11 cellular contexts compared by ENCODE assay signal in the genomic region with DNA sequence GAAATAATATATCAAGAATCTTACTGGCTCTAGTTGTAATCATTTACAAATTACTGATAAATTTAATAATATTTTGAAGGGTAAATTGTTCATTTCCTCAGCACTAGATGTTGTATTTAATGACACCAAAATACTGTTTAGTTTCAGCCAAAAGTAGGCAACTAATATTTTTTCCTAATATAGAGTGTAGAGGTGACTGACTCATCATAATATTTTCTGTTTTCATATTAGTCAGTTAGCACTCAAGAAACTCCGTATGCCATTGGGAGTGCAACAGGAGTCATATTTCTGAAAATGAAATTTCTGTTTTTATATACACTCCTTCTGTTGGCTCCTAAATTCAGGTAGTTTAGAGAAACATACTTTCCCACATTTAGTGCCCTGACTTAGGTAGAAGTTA. TPM values are rescaled to one million over a fixed set of nuclear protein-coding genes. Genes with fewer than 3 reads are reported as not detected.
DNase-seq lines count a peak whose midpoint lies in the region; ATAC-seq, FAIRE-seq and TF ChIP-seq lines count a peak whose summit lies in the region.
"Had no signal": no experiment of that assay in that cellular context is flagged by ENCODE, and none has a peak within 500 bp of the region (broad histone marks: within the 10 kb centered on the region; RNA-seq: fewer than 3 reads in every experiment).

No MANE protein-coding gene starts in this region.

- ATAC-seq in GM19035 (IDR thresholded peaks at IDR 0.05; ENCODE audit: unreplicated experiment): peak; percentile 91
- peak; percentile 81 for ATAC-seq in HG02798 (IDR thresholded peaks at IDR 0.05; ENCODE audit: poor library complexity, unreplicated experiment)

- no CpG with 5 or more reads among the region's 1 CpG for WGBS in mesendoderm (ENCODE audit: extremely low coverage, insufficient coverage, low lambda C conversion rate)

- no peak overlapping the region for H2BK5ac ChIP-seq in mesendoderm (ENCODE audit: low read length)

- H3K4me2 ChIP-seq in neural progenitor cell: peak overlapping the region; percentile 18
- no peak overlapping the region for H3K4me2 ChIP-seq in mesendoderm (ENCODE audit: low read length)

- H3K27me3 Mint-ChIP-seq in neural progenitor cell (ENCODE audit: insufficient read depth, low read depth): peaks cover 2% of the 10 kb centered on the region
- H3K27me3 Mint-ChIP-seq: activated naive CD8-positive, alpha-beta T cell had no signal

- peaks cover 13% of the 10 kb centered on the region for H3K4me1 Mint-ChIP-seq in neural progenitor cell

- H3K27ac ChIP-seq in neural progenitor cell (no peak overlapping the region), mesendoderm (ENCODE audit: low read depth, low read length) (no peak overlapping the region)

- H3K79me2 ChIP-seq in neural progenitor cell (ENCODE audit: low read depth): no peaks in the 10 kb centered on the region
- no peaks in the 10 kb centered on the region for H3K79me2 ChIP-seq in mesendoderm (ENCODE audit: control insufficient read depth, insufficient read depth, low read length)

- H3K36me3 ChIP-seq in neural progenitor cell: no peaks in the 10 kb centered on the region
- H3K36me3 ChIP-seq in mesendoderm (ENCODE audit: control insufficient read depth, insufficient read depth, low read length): no peaks in the 10 kb centered on the region

- H4K5ac ChIP-seq in mesendoderm (ENCODE audit: low read length): no peak overlapping the region

- no peak overlapping the region for H2AK5ac ChIP-seq in mesendoderm (ENCODE audit: low read length)

- H3K9ac ChIP-seq in neural progenitor cell (no peak overlapping the region), mesendoderm (ENCODE audit: low read length) (no peak overlapping the region)

- no peak overlapping the region for H3K4me3 Mint-ChIP-seq in neural progenitor cell
- H3K4me3 Mint-ChIP-seq: activated naive CD8-positive, alpha-beta T cell had no signal

- H3K18ac ChIP-seq in mesendoderm (ENCODE audit: low read length): no peak overlapping the region

- H2AFZ ChIP-seq in neural progenitor cell (replicated peaks): no peak overlapping the region

- DNase-seq in HPDE6-E6E7 (ENCODE audit: extremely low spot score): peak; percentile 23
- no peak for DNase-seq in neural progenitor cell (ENCODE audit: low spot score)
- DNase-seq in iPS-NIHi7 (ENCODE audit: extremely low spot score): no peak
- no peak for DNase-seq in mesendoderm
- no peak for DNase-seq in amygdala (lab: John Stamatoyannopoulos, UW)
- no peak for DNase-seq in HTR-8/SVneo (ENCODE audit: insufficient read length, low spot score)
- DNase-seq: DMS53 had no signal

- H3K9me3 Mint-ChIP-seq in neural progenitor cell: no peaks in the 10 kb centered on the region
- H3K9me3 Mint-ChIP-seq: type B pancreatic cell had no signal

- H3K9me3 ChIP-seq in neural progenitor cell (ENCODE audit: low read depth): no peaks in the 10 kb centered on the region

- peaks cover 20% of the 10 kb centered on the region for H3K4me1 ChIP-seq in neural progenitor cell
- H3K4me1 ChIP-seq in mesendoderm (ENCODE audit: control insufficient read depth, low read depth, low read length): no peaks in the 10 kb centered on the region

- H3K4ac ChIP-seq in mesendoderm (ENCODE audit: low read depth, low read length): no peak overlapping the region

- no peak overlapping the region for H2BK15ac ChIP-seq in mesendoderm (replicated peaks; ENCODE audit: low read depth)

- H3K27ac Mint-ChIP-seq in neural progenitor cell: no peak overlapping the region
- H3K27ac Mint-ChIP-seq: activated naive CD8-positive, alpha-beta T cell had no signal

- no peak for TF ChIP-seq CTCF in neural progenitor cell (IDR thresholded peaks at IDR 0.05)

- peaks cover 4% of the 10 kb centered on the region for H3F3A ChIP-seq in neural progenitor cell (ENCODE audit: low read depth)

- no peak overlapping the region for H3K23ac ChIP-seq in mesendoderm (ENCODE audit: low read length)

- H4K8ac ChIP-seq in mesendoderm (ENCODE audit: low read depth, low read length): no peak overlapping the region

- no peak overlapping the region for H2BK120ac ChIP-seq in mesendoderm (ENCODE audit: low read depth, low read length)

- no peak overlapping the region for H3K56ac ChIP-seq in mesendoderm (ENCODE audit: low read length)

- H3K4me3 ChIP-seq in neural progenitor cell: no peak overlapping the region
- no peak overlapping the region for H3K4me3 ChIP-seq in mesendoderm (ENCODE audit: low read length)

- H3K79me1 ChIP-seq in mesendoderm (ENCODE audit: low read length): no peaks in the 10 kb centered on the region

- no peaks in the 10 kb centered on the region for H4K20me1 ChIP-seq in neural progenitor cell (ENCODE audit: low read depth)

- H3K36me3 Mint-ChIP-seq in neural progenitor cell: no peaks in the 10 kb centered on the region
- H3K36me3 Mint-ChIP-seq: activated naive CD8-positive, alpha-beta T cell; type B pancreatic cell had no signal

- H3K27me3 ChIP-seq in neural progenitor cell (no peaks in the 10 kb centered on the region), mesendoderm (ENCODE audit: insufficient read depth, low read length, poor library complexity) (no peaks in the 10 kb centered on the region)

- no peak for FAIRE-seq in HTR-8/SVneo (lab: Jason Lieb, UNC)

RNA-seq across cellular contexts. Expression of gene PTPN13, which starts 36.6 kb away (rescaled TPM):
- total RNA-seq in neural progenitor cell (ENCODE audit: low replicate concordance): 183 and 244 TPM in 2 replicates
- polyA plus RNA-seq in mesendoderm (2013, experiment 1 of 2): 30.1 TPM
- 31.0 TPM for polyA plus RNA-seq in mesendoderm (2013, experiment 2 of 2)
